13 cellular contexts compared by ENCODE assay signal in the genomic region with DNA sequence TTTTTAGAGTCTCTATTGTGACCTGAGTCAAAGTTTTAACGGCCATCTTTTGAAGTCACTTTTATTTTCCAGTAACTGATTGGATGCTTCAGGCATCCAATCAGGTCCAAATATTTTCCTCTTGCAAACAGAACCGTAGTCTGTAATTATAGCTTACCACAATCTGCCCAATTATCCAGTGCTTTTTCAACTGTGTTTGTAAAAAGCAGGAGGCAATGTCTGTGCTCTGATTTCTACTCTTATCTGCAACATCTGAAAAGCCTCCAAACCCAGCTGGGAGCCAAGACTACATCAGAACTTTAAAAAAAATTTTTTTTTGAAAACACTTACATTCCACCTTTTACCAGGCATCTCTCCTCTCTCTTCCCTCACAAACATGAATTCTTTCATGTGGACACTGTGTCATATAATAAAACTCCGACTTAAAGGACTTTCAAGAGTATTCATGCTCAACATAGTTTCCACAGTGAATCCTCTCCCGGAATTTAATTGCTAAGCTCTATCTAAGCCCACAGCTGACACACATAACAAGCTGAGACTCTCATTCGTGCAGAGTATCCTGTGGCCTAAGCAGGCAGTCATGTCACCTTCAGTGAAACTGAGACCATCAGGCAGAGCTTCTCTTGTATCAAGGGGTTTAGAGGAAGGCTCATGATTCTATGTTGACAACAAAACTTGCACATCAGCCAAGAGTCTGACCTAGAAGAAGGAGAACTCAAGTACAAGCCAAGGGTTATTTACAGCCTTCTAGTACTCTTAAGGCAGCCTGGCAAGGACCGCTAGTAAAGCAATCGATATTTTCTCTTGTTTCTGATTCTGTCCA.
DNase-seq lines count a peak whose midpoint lies in the region; TF ChIP-seq lines count a peak whose summit lies in the region.
"Had no signal": no experiment of that assay in that cellular context is flagged by ENCODE, and none has a peak within 500 bp of the region (broad histone marks: within the 10 kb centered on the region; RNA-seq: fewer than 3 reads in every experiment).

No MANE protein-coding gene starts in this region.

- H3K4me1 ChIP-seq in rectal smooth muscle tissue (ENCODE audit: control insufficient read depth, insufficient read depth, low read length), result no peaks in the 10 kb centered on the region
- H3K4me1 ChIP-seq in effector memory CD4-positive, alpha-beta T cell (ENCODE audit: control insufficient read depth, insufficient read depth, low read length, poor library complexity, severe bottlenecking), result no peaks in the 10 kb centered on the region
- H3K4me1 ChIP-seq: Caco-2 had no signal

- no peak for TF ChIP-seq CTCF in progenitor cell of endocrine pancreas (IDR thresholded peaks at IDR 0.05; ENCODE audit: unreplicated experiment)

- no peaks in the 10 kb centered on the region for H3K27me3 ChIP-seq in rectal smooth muscle tissue (ENCODE audit: control insufficient read depth, insufficient read depth, low read length)
- no peaks in the 10 kb centered on the region for H3K27me3 ChIP-seq in effector memory CD4-positive, alpha-beta T cell (replicated peaks; ENCODE audit: control insufficient read depth, insufficient read depth, low read length, poor library complexity, severe bottlenecking)

- H3K4me3 Mint-ChIP-seq in progenitor cell of endocrine pancreas (ENCODE audit: low read depth), result no peak overlapping the region
- no peak overlapping the region for H3K4me3 Mint-ChIP-seq in activated CD4-positive, alpha-beta memory T cell treated with anti-CD3 and anti-CD28 coated beads, Interleukin-2, amount 10 ng/mL, durations not matched to agents 7 days and 5 days
- H3K4me3 Mint-ChIP-seq: naive thymus-derived CD4-positive, alpha-beta T cell had no signal

- POLR2A ChIA-PET in activated CD4-positive, alpha-beta memory T cell treated with anti-CD3 and anti-CD28 coated beads, Interleukin-2, amount 10 ng/mL, durations not matched to agents 7 days and 5 days (lab: Charles Lee), result no interaction called here

- peak; percentile 14 for DNase-seq in DMS53 (lab: John Stamatoyannopoulos, UW)
- no peak for DNase-seq in DMS53 treated with DMSO at 0.1 percent for 48 hours (lab: John Stamatoyannopoulos, UW; ENCODE audit: unreplicated experiment)
- peak; percentile 63 for DNase-seq in LHCN-M2 (ENCODE audit: low read depth)
- peak; percentile 62 for DNase-seq in fibroblast of peridontal ligament (ENCODE audit: extremely low read depth)
- DNase-seq in effector memory CD4-positive, alpha-beta T cell, result no peak
- no peak for DNase-seq in progenitor cell of endocrine pancreas (ENCODE audit: low spot score, unreplicated experiment)
- no peak for DNase-seq in activated CD4-positive, alpha-beta memory T cell treated with anti-CD3 and anti-CD28 coated beads, Interleukin-2, amount 10 ng/mL, durations not matched to agents 7 days and 5 days
- DNase-seq: activated T-cell treated with anti-CD3 and anti-CD28 coated beads, Interleukin-2, amount 50 U/mL, for 48 hours; amygdala; Caco-2; naive thymus-derived CD4-positive, alpha-beta T cell had no signal

- no peaks in the 10 kb centered on the region for H3K36me3 ChIP-seq in rectal smooth muscle tissue (ENCODE audit: control insufficient read depth, insufficient read depth, low read length)
- no peaks in the 10 kb centered on the region for H3K36me3 ChIP-seq in effector memory CD4-positive, alpha-beta T cell (ENCODE audit: control insufficient read depth, insufficient read depth, low read length)

- H3K9me3 Mint-ChIP-seq in progenitor cell of endocrine pancreas (ENCODE audit: low read depth), result peaks cover 16% of the 10 kb centered on the region
- H3K9me3 Mint-ChIP-seq in activated CD4-positive, alpha-beta memory T cell treated with anti-CD3 and anti-CD28 coated beads, Interleukin-2, amount 10 ng/mL, durations not matched to agents 7 days and 5 days, result no peaks in the 10 kb centered on the region

- peak overlapping the region; percentile 35 for H3K27ac ChIP-seq in rectal smooth muscle tissue (ENCODE audit: low read depth, low read length)
- no peak overlapping the region for H3K27ac ChIP-seq in effector memory CD4-positive, alpha-beta T cell (ENCODE audit: insufficient read depth, low read length, poor library complexity, severe bottlenecking)
- H3K27ac ChIP-seq: 22Rv1 had no signal

- no peaks in the 10 kb centered on the region for H3K27me3 Mint-ChIP-seq in progenitor cell of endocrine pancreas
- no peaks in the 10 kb centered on the region for H3K27me3 Mint-ChIP-seq in activated CD4-positive, alpha-beta memory T cell treated with anti-CD3 and anti-CD28 coated beads, Interleukin-2, amount 10 ng/mL, durations not matched to agents 7 days and 5 days
- H3K27me3 Mint-ChIP-seq: naive thymus-derived CD4-positive, alpha-beta T cell had no signal

- no peak overlapping the region for H3K9ac ChIP-seq in rectal smooth muscle tissue (ENCODE audit: low read length)

- no peaks in the 10 kb centered on the region for H3K9me3 ChIP-seq in effector memory CD4-positive, alpha-beta T cell (ENCODE audit: control insufficient read depth, low read length)
- H3K9me3 ChIP-seq: Caco-2 had no signal

- H3K4me1 Mint-ChIP-seq in progenitor cell of endocrine pancreas (ENCODE audit: low read depth), result no peaks in the 10 kb centered on the region
- H3K4me1 Mint-ChIP-seq in activated CD4-positive, alpha-beta memory T cell treated with anti-CD3 and anti-CD28 coated beads, Interleukin-2, amount 10 ng/mL, durations not matched to agents 7 days and 5 days, result no peaks in the 10 kb centered on the region
- H3K4me1 Mint-ChIP-seq: naive thymus-derived CD4-positive, alpha-beta T cell had no signal

- no peak overlapping the region for H3K4me3 ChIP-seq in rectal smooth muscle tissue (ENCODE audit: low read length)
- no peak overlapping the region for H3K4me3 ChIP-seq in effector memory CD4-positive, alpha-beta T cell (ENCODE audit: insufficient read depth, low read depth, low read length, poor library complexity, severe bottlenecking)

- CTCF ChIA-PET in activated CD4-positive, alpha-beta memory T cell treated with anti-CD3 and anti-CD28 coated beads, Interleukin-2, amount 10 ng/mL, durations not matched to agents 7 days and 5 days (lab: Charles Lee), result no interaction called here

- no peaks in the 10 kb centered on the region for H3K36me3 Mint-ChIP-seq in progenitor cell of endocrine pancreas (ENCODE audit: insufficient read depth)
- H3K36me3 Mint-ChIP-seq in activated CD4-positive, alpha-beta memory T cell treated with anti-CD3 and anti-CD28 coated beads, Interleukin-2, amount 10 ng/mL, durations not matched to agents 7 days and 5 days (ENCODE audit: low read depth), result no peaks in the 10 kb centered on the region
- H3K36me3 Mint-ChIP-seq: naive thymus-derived CD4-positive, alpha-beta T cell had no signal

- no peak overlapping the region for H3K27ac Mint-ChIP-seq in progenitor cell of endocrine pancreas
- H3K27ac Mint-ChIP-seq in activated CD4-positive, alpha-beta memory T cell treated with anti-CD3 and anti-CD28 coated beads, Interleukin-2, amount 10 ng/mL, durations not matched to agents 7 days and 5 days, result no peak overlapping the region
- H3K27ac Mint-ChIP-seq: naive thymus-derived CD4-positive, alpha-beta T cell had no signal

Comparison
In these comparisons a context has a peak if more than half of its experiments do, and no peak if none do; other contexts are left out.
1. DNase-seq: peak in DMS53 (single experiment), LHCN-M2 (single experiment) and fibroblast of peridontal ligament (single experiment); none in DMS53 treated with DMSO at 0.1 percent for 48 hours (single experiment), effector memory CD4-positive, alpha-beta T cell (0 of 3), progenitor cell of endocrine pancreas (single experiment) and activated CD4-positive, alpha-beta memory T cell treated with anti-CD3 and anti-CD28 coated beads, Interleukin-2, amount 10 ng/mL, durations not matched to agents 7 days and 5 days (single experiment).